In the genomic region with DNA sequence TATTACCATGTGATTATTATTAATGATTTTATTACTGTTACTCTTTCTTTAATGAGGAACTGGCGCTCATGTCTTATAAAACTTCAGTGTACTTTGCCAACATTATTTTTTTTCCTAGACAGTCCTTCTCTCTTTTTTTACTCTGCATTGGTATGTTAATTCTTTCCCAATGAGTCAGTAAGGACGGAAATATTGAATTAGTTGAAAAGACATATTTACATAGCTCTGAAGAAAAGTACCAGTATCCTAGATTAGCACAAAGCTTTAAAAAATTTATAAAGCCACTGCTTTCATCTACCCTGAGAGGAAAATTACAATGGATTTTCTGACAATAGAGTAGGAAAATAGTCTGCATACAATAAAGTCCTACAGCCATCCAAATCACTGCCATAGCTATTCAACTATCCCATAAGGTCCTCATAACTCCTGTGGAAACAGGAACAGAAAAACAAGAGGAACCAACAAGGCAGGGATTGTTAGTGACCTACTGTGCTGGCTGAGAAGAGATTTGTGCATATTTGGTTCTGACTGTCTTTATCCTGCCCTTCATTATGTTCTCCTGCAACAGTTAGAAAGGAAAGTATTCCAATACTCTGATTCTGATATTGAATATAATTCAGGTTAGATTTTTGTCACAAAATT, we compare ENCODE assay signal across 16 cellular contexts.
A peak's percentile ranks its signal among the peaks of the same experiment; 100 is the strongest.
DNase-seq lines count a peak whose midpoint lies in the region; ATAC-seq and TF ChIP-seq lines count a peak whose summit lies in the region.
"Had no signal": no experiment of that assay in that cellular context is flagged by ENCODE, and none has a peak within 500 bp of the region (broad histone marks: within the 10 kb centered on the region; RNA-seq: fewer than 3 reads in every experiment).

No MANE protein-coding gene starts in this region.

- DNase-seq in COLO829 (ENCODE audit: low spot score) (peak; percentile 27), RPMI7951 (ENCODE audit: low read depth) (peak; percentile 63), epithelial cell of prostate (ENCODE audit: low read depth, low spot score) (no peak), osteoblast (ENCODE audit: insufficient read length, low spot score, missing footprints) (peak; percentile 18), progenitor cell of endocrine pancreas (ENCODE audit: low spot score, unreplicated experiment) (no peak), endothelial cell (ENCODE audit: low spot score) (no peak), right atrium auricular region (ENCODE audit: low spot score) (no peak)
- no peak for DNase-seq in activated CD8-positive, alpha-beta T cell treated with anti-CD3 and anti-CD28 coated beads for 36 hours
- DNase-seq: activated naive CD4-positive, alpha-beta T cell treated with anti-CD3 and anti-CD28 coated beads, Interleukin-2, amount 50 U/mL, for 16 hours; CD4-positive, alpha-beta T cell; H9; immature natural killer cell; MV-4-11; stimulated activated CD4-positive, alpha-beta T cell treated with anti-CD3 and anti-CD28 coated beads, Interleukin-2, amount 100 ng/mL, for 24 hours; WERI-Rb-1 had no signal

- H3K9me3 ChIP-seq in osteoblast (ENCODE audit: low read depth, low read length) = no peaks in the 10 kb centered on the region
- peaks cover 0 to 4% of the 10 kb centered on the region in 2 donors for H3K9me3 ChIP-seq in right atrium auricular region
- H3K9me3 ChIP-seq: prostate gland had no signal

- no peaks in the 10 kb centered on the region for H3K4me1 Mint-ChIP-seq in activated CD8-positive, alpha-beta T cell treated with anti-CD3 and anti-CD28 coated beads for 36 hours (ENCODE audit: low read depth)
- peaks cover 7% of the 10 kb centered on the region for H3K4me1 Mint-ChIP-seq in progenitor cell of endocrine pancreas (ENCODE audit: low read depth)
- no peaks in the 10 kb centered on the region for H3K4me1 Mint-ChIP-seq in endothelial cell (ENCODE audit: unreplicated experiment)
- H3K4me1 Mint-ChIP-seq: immature natural killer cell had no signal

- no peaks in the 10 kb centered on the region for H3K36me3 ChIP-seq in osteoblast (ENCODE audit: insufficient read depth, low read length)
- H3K36me3 ChIP-seq in right atrium auricular region = no peaks in the 10 kb centered on the region
- H3K36me3 ChIP-seq: prostate gland, WERI-Rb-1 had no signal

- peaks cover 1% of the 10 kb centered on the region for H3K9me3 Mint-ChIP-seq in activated CD8-positive, alpha-beta T cell treated with anti-CD3 and anti-CD28 coated beads for 36 hours
- H3K9me3 Mint-ChIP-seq in progenitor cell of endocrine pancreas (ENCODE audit: low read depth) (peaks cover 21% of the 10 kb centered on the region), endothelial cell (ENCODE audit: unreplicated experiment) (no peaks in the 10 kb centered on the region)

- TF ChIP-seq CTCF in osteoblast (IDR thresholded peaks at IDR 0.05; ENCODE audit: extremely low read depth, low read depth, low read length) (no peak), progenitor cell of endocrine pancreas (IDR thresholded peaks at IDR 0.05; ENCODE audit: unreplicated experiment) (no peak), endothelial cell (IDR thresholded peaks at IDR 0.05; ENCODE audit: unreplicated experiment) (no peak), right atrium auricular region (IDR thresholded peaks at IDR 0.05) (no peak)
- no peak for TF ChIP-seq CTCF in activated CD8-positive, alpha-beta T cell treated with anti-CD3 and anti-CD28 coated beads for 36 hours (IDR thresholded peaks at IDR 0.05)

- ATAC-seq in activated CD8-positive, alpha-beta T cell treated with anti-CD3 and anti-CD28 coated beads for 36 hours = no peak

- peaks cover 23% of the 10 kb centered on the region for H3K4me1 ChIP-seq in osteoblast (ENCODE audit: insufficient read depth, low read length)
- H3K4me1 ChIP-seq in right atrium auricular region = no peaks in the 10 kb centered on the region
- H3K4me1 ChIP-seq: prostate gland had no signal

- H3K27me3 ChIP-seq in osteoblast (ENCODE audit: insufficient read depth, low read length) = no peaks in the 10 kb centered on the region
- H3K27me3 ChIP-seq in right atrium auricular region = no peaks in the 10 kb centered on the region

- H3K4me3 Mint-ChIP-seq in activated CD8-positive, alpha-beta T cell treated with anti-CD3 and anti-CD28 coated beads for 36 hours = no peak overlapping the region
- H3K4me3 Mint-ChIP-seq in progenitor cell of endocrine pancreas (ENCODE audit: low read depth) (no peak overlapping the region), endothelial cell (ENCODE audit: unreplicated experiment) (no peak overlapping the region)
- H3K4me3 Mint-ChIP-seq: CD4-positive, alpha-beta T cell; H9; immature natural killer cell had no signal

- no peak overlapping the region for H3K4me3 ChIP-seq in osteoblast (ENCODE audit: insufficient read depth, low read length)
- no peak overlapping the region for H3K4me3 ChIP-seq in right atrium auricular region
- H3K4me3 ChIP-seq: prostate gland had no signal

- H2AFZ ChIP-seq in osteoblast (ENCODE audit: low read length) = peak overlapping the region; percentile 59

- no peaks in the 10 kb centered on the region for H3K36me3 Mint-ChIP-seq in activated CD8-positive, alpha-beta T cell treated with anti-CD3 and anti-CD28 coated beads for 36 hours (ENCODE audit: low read depth)
- H3K36me3 Mint-ChIP-seq in progenitor cell of endocrine pancreas (ENCODE audit: insufficient read depth) (peaks cover 17% of the 10 kb centered on the region), endothelial cell (ENCODE audit: low read depth, unreplicated experiment) (peaks cover 3% of the 10 kb centered on the region)

- POLR2A ChIA-PET in activated CD8-positive, alpha-beta T cell treated with anti-CD3 and anti-CD28 coated beads for 36 hours (lab: Charles Lee) = no interaction called here

- H3K27ac ChIP-seq in epithelial cell of prostate = peak overlapping the region; percentile 0
- H3K27ac ChIP-seq in osteoblast (ENCODE audit: low read depth, low read length) = peak overlapping the region; percentile 66
- no peak overlapping the region for H3K27ac ChIP-seq in right atrium auricular region
- H3K27ac ChIP-seq: prostate gland, WERI-Rb-1 had no signal

- H3K4me2 ChIP-seq in osteoblast (ENCODE audit: insufficient read depth, low read length) = peak overlapping the region; percentile 40

- no peaks in the 10 kb centered on the region for H3K27me3 Mint-ChIP-seq in activated CD8-positive, alpha-beta T cell treated with anti-CD3 and anti-CD28 coated beads for 36 hours
- no peaks in the 10 kb centered on the region for H3K27me3 Mint-ChIP-seq in progenitor cell of endocrine pancreas
- no peaks in the 10 kb centered on the region for H3K27me3 Mint-ChIP-seq in endothelial cell (ENCODE audit: unreplicated experiment)
- H3K27me3 Mint-ChIP-seq: CD4-positive, alpha-beta T cell had no signal

- H4K20me1 ChIP-seq in osteoblast (ENCODE audit: insufficient read depth, low read length) = no peaks in the 10 kb centered on the region

- H3K79me2 ChIP-seq in osteoblast (ENCODE audit: insufficient read depth, low read length) = no peaks in the 10 kb centered on the region

- no peak overlapping the region for H3K27ac Mint-ChIP-seq in activated CD8-positive, alpha-beta T cell treated with anti-CD3 and anti-CD28 coated beads for 36 hours
- H3K27ac Mint-ChIP-seq in progenitor cell of endocrine pancreas (no peak overlapping the region), endothelial cell (ENCODE audit: unreplicated experiment) (no peak overlapping the region)
- H3K27ac Mint-ChIP-seq: CD4-positive, alpha-beta T cell; H9; immature natural killer cell had no signal

- CTCF ChIA-PET in activated CD8-positive, alpha-beta T cell treated with anti-CD3 and anti-CD28 coated beads for 36 hours (lab: Charles Lee) = no interaction called here

- intact Hi-C loops in activated CD8-positive, alpha-beta T cell treated with anti-CD3 and anti-CD28 coated beads for 36 hours (cut with micrococcal nuclease) = no loop called here

Comparison
In these comparisons a context has a peak if more than half of its experiments do, and no peak if none do; other contexts are left out.
1. DNase-seq: peak in COLO829 (single experiment), RPMI7951 (single experiment) and osteoblast (single experiment); none in epithelial cell of prostate (single experiment), activated CD8-positive, alpha-beta T cell treated with anti-CD3 and anti-CD28 coated beads for 36 hours (single experiment), progenitor cell of endocrine pancreas (single experiment), endothelial cell (single experiment) and right atrium auricular region (single experiment).
2. H3K27ac ChIP-seq: peak in epithelial cell of prostate (single experiment) and osteoblast (single experiment); none in right atrium auricular region (0 of 2).